In the genomic region with DNA sequence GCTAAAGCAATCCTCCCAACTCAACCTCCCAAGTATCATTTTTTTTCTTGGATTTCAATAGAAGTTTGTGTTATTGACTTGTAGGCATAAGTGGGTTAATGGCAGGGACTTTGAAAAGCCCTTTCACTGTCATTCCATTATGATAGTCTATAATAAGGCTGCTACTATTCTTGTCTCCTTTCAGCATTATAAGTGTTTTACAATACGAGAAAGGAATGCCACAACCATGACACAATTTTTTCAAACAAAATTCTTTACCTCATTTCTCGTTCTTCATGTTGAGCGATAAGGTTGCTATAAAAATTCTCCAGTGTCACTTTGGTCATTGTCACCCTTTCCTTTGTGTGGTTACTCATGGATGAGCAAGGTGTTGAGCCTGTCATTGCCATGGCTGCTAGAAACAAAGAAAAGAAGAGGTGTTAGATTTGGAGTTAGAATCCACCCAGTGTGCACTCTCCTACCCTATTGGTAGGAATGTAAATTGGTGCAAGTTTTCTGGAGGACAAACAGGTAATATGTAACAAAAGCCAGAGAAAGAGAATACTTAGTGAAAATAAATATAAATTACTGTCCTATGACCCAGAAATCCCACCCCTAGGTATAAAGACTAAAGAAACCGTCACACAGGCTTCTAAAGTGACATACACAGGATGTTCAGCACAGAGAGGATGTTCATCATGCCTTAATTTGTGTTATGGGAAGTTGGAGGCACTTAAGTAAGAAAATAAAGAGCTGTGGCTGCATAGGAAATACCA, we compare ENCODE assay signal across 14 cellular contexts. TPM values are rescaled to one million over a fixed set of nuclear protein-coding genes. Genes with fewer than 3 reads are reported as not detected.
DNase-seq lines count a peak whose midpoint lies in the region; ATAC-seq and TF ChIP-seq lines count a peak whose summit lies in the region.
"Had no signal": no experiment of that assay in that cellular context is flagged by ENCODE, and none has a peak within 500 bp of the region (broad histone marks: within the 10 kb centered on the region; RNA-seq: fewer than 3 reads in every experiment).

No MANE protein-coding gene starts in this region.

- H3K9ac ChIP-seq in mesenchymal stem cell (ENCODE audit: low read length) = no peak overlapping the region

- no peak for DNase-seq in activated naive CD4-positive, alpha-beta T cell treated with anti-CD3 and anti-CD28 coated beads, Interleukin-2, amount 10 ng/mL, durations not matched to agents 7 days and 5 days
- DNase-seq in activated naive CD4-positive, alpha-beta T cell treated with anti-CD3 and anti-CD28 coated beads, Interleukin-2, amount 50 U/mL, for 16 hours = no peak
- peak in 1 of 2 donors; percentile 11 for DNase-seq in activated T-cell treated with anti-CD3 and anti-CD28 coated beads, Interleukin-2, amount 50 U/mL, for 72 hours
- DNase-seq in foreskin keratinocyte (no peak), mesenchymal stem cell (no peak)
- no peak for DNase-seq in stimulated activated naive CD8-positive, alpha-beta T cell treated with anti-CD3 and anti-CD28 coated beads, Interleukin-15, Interleukin-2, amounts not matched to agents 100 U/mL and 50 U/mL, for 24 hours
- DNase-seq: activated CD4-positive, alpha-beta T cell treated with anti-CD3 and anti-CD28 coated beads for 1 hour; NCI-H1417 treated with DMSO at 0.1 percent for 48 hours; OCI-M1; SW 1271; upper lobe of right lung had no signal

- H2BK5ac ChIP-seq in mesenchymal stem cell (ENCODE audit: low read depth, low read length, poor library complexity, severe bottlenecking) = no peak overlapping the region

- peak; percentile 89 to 92 for ATAC-seq in activated T-cell treated with anti-CD3 and anti-CD28 coated beads, Interleukin-2, amount 50 U/mL, for 72 hours (replicated peaks in 1 of 2)
- ATAC-seq in foreskin keratinocyte (no peak), GM18873 (IDR thresholded peaks at IDR 0.05; ENCODE audit: low FRiP score, unreplicated experiment) (no peak), GM18517 (IDR thresholded peaks at IDR 0.05; ENCODE audit: unreplicated experiment) (no peak)
- peak; percentile 91 for ATAC-seq in stimulated activated naive CD8-positive, alpha-beta T cell treated with anti-CD3 and anti-CD28 coated beads, Interleukin-15, Interleukin-2, amounts not matched to agents 100 U/mL and 50 U/mL, for 24 hours
- ATAC-seq: upper lobe of right lung had no signal

- H3K4me1 ChIP-seq in foreskin keratinocyte = no peaks in the 10 kb centered on the region
- peaks cover 8% of the 10 kb centered on the region for H3K4me1 ChIP-seq in mesenchymal stem cell (ENCODE audit: control insufficient read depth, insufficient read depth, low read depth, low read length)

- no peak overlapping the region for H2AK5ac ChIP-seq in mesenchymal stem cell (ENCODE audit: low read length, severe bottlenecking)

- H3K23ac ChIP-seq in mesenchymal stem cell (ENCODE audit: low read length in 2 of 2) = no peak overlapping the region

- peaks cover 66% of the 10 kb centered on the region for H3K4me1 Mint-ChIP-seq in activated naive CD4-positive, alpha-beta T cell treated with anti-CD3 and anti-CD28 coated beads, Interleukin-2, amount 10 ng/mL, durations not matched to agents 7 days and 5 days
- peaks cover 72% of the 10 kb centered on the region for H3K4me1 Mint-ChIP-seq in activated T-cell treated with anti-CD3 and anti-CD28 coated beads, Interleukin-2, amount 50 U/mL, for 72 hours (ENCODE audit: low read depth)

- H3K9me3 ChIP-seq in mesenchymal stem cell (ENCODE audit: control insufficient read depth, low read length) = no peaks in the 10 kb centered on the region
- H3K9me3 ChIP-seq: upper lobe of right lung had no signal

- H3K27me3 Mint-ChIP-seq in activated naive CD4-positive, alpha-beta T cell treated with anti-CD3 and anti-CD28 coated beads, Interleukin-2, amount 10 ng/mL, durations not matched to agents 7 days and 5 days = no peaks in the 10 kb centered on the region
- H3K27me3 Mint-ChIP-seq in activated T-cell treated with anti-CD3 and anti-CD28 coated beads, Interleukin-2, amount 50 U/mL, for 72 hours (ENCODE audit: low read depth) = no peaks in the 10 kb centered on the region

- no peak overlapping the region for H3K27ac ChIP-seq in foreskin keratinocyte
- H3K27ac ChIP-seq in mesenchymal stem cell (ENCODE audit: low read length, poor library complexity, severe bottlenecking) = no peak overlapping the region
- H3K27ac ChIP-seq: upper lobe of right lung had no signal

- H2BK120ac ChIP-seq in mesenchymal stem cell (ENCODE audit: low read depth, low read length) = no peak overlapping the region

- H3K4ac ChIP-seq in mesenchymal stem cell (ENCODE audit: low read depth in 1 of 2, low read length in 2 of 2) = no peak overlapping the region

- H3K9me3 Mint-ChIP-seq in activated naive CD4-positive, alpha-beta T cell treated with anti-CD3 and anti-CD28 coated beads, Interleukin-2, amount 10 ng/mL, durations not matched to agents 7 days and 5 days = no peaks in the 10 kb centered on the region
- no peaks in the 10 kb centered on the region for H3K9me3 Mint-ChIP-seq in activated T-cell treated with anti-CD3 and anti-CD28 coated beads, Interleukin-2, amount 50 U/mL, for 72 hours

- no peak overlapping the region for H3K14ac ChIP-seq in mesenchymal stem cell (ENCODE audit: low read length in 2 of 2)

- peaks cover 64% of the 10 kb centered on the region for H3K36me3 Mint-ChIP-seq in activated naive CD4-positive, alpha-beta T cell treated with anti-CD3 and anti-CD28 coated beads, Interleukin-2, amount 10 ng/mL, durations not matched to agents 7 days and 5 days
- peaks cover 2 to 41% of the 10 kb centered on the region in 2 donors for H3K36me3 Mint-ChIP-seq in activated T-cell treated with anti-CD3 and anti-CD28 coated beads, Interleukin-2, amount 50 U/mL, for 72 hours (ENCODE audit: insufficient read depth in 2 of 2)

- H3K4me2 ChIP-seq in mesenchymal stem cell (ENCODE audit: low read length, poor library complexity, severe bottlenecking) = no peak overlapping the region

- H2AFZ ChIP-seq in mesenchymal stem cell (ENCODE audit: low read depth, low read length) = no peak overlapping the region

- H3K36me3 ChIP-seq in mesenchymal stem cell (ENCODE audit: control insufficient read depth in 1 of 2, insufficient read depth in 2 of 2, low read depth in 1 of 2, low read length in 2 of 2) = peaks cover 31 to 50% of the 10 kb centered on the region in 2 experiments

- peak overlapping the region; percentile 72 for H3K27ac Mint-ChIP-seq in activated naive CD4-positive, alpha-beta T cell treated with anti-CD3 and anti-CD28 coated beads, Interleukin-2, amount 10 ng/mL, durations not matched to agents 7 days and 5 days
- H3K27ac Mint-ChIP-seq in activated T-cell treated with anti-CD3 and anti-CD28 coated beads, Interleukin-2, amount 50 U/mL, for 72 hours = peak overlapping the region; percentile 77

- no peak overlapping the region for H3K4me3 ChIP-seq in mesenchymal stem cell (ENCODE audit: insufficient read depth in 1 of 2, low read depth in 1 of 2, low read length in 2 of 2)
- H3K4me3 ChIP-seq: lung, upper lobe of right lung had no signal

- TF ChIP-seq CTCF in foreskin keratinocyte (conservative IDR thresholded peaks at IDR 0.05) = peak; percentile 24

- H3K27me3 ChIP-seq in foreskin keratinocyte = no peaks in the 10 kb centered on the region
- H3K27me3 ChIP-seq in mesenchymal stem cell (ENCODE audit: control insufficient read depth in 1 of 2, insufficient read depth in 1 of 2, low read length in 2 of 2) = no peaks in the 10 kb centered on the region
- H3K27me3 ChIP-seq: upper lobe of right lung had no signal

- no peak overlapping the region for H2BK12ac ChIP-seq in mesenchymal stem cell (ENCODE audit: low read length in 2 of 2)

- H4K91ac ChIP-seq in mesenchymal stem cell (ENCODE audit: low read length) = no peak overlapping the region

- H3K79me1 ChIP-seq in mesenchymal stem cell (replicated peaks; ENCODE audit: low read length, poor library complexity, severe bottlenecking) = peaks cover 4% of the 10 kb centered on the region

- peak overlapping the region; percentile 31 for H3K4me3 Mint-ChIP-seq in activated naive CD4-positive, alpha-beta T cell treated with anti-CD3 and anti-CD28 coated beads, Interleukin-2, amount 10 ng/mL, durations not matched to agents 7 days and 5 days
- H3K4me3 Mint-ChIP-seq in activated T-cell treated with anti-CD3 and anti-CD28 coated beads, Interleukin-2, amount 50 U/mL, for 72 hours = peak overlapping the region; percentile 3 to 38

- no peak overlapping the region for H2BK15ac ChIP-seq in mesenchymal stem cell (ENCODE audit: low read depth, poor library complexity, severe bottlenecking)

- CTCF ChIA-PET in activated naive CD4-positive, alpha-beta T cell treated with anti-CD3 and anti-CD28 coated beads, Interleukin-2, amount 10 ng/mL, durations not matched to agents 7 days and 5 days (lab: Charles Lee) = interaction anchor here (1.0 kb wide), 1 partner anchor 58 kb away, joined by 3 read pairs; no protein-coding TSS in a partner anchor

- no peak overlapping the region for H4K8ac ChIP-seq in mesenchymal stem cell (ENCODE audit: low read length)

- WGBS in mesenchymal stem cell = 96% methylated on average over 3 of the region's 4 CpGs

- no peak overlapping the region for H3K18ac ChIP-seq in mesenchymal stem cell (ENCODE audit: low read depth in 1 of 2, low read length in 2 of 2)

RNA-seq across cellular contexts. Expression of gene STK38, which starts 7.3 kb away (rescaled TPM):
- total RNA-seq in activated T-cell treated with anti-CD3 and anti-CD28 coated beads, Interleukin-2, amount 50 U/mL, for 72 hours = 10 to 100 TPM; 30.7 to 34.4 TPM
- 28.2 and 29.0 TPM in 2 replicates for total RNA-seq in foreskin keratinocyte
- polyA plus RNA-seq in foreskin keratinocyte = 13.1 and 15.3 TPM in 2 replicates
- polyA plus RNA-seq in mesenchymal stem cell (2013, experiment 1 of 2) = 22.1 TPM
- 21.5 TPM for polyA plus RNA-seq in mesenchymal stem cell (2013, experiment 2 of 2)

RNA-seq across cellular contexts. Expression of gene SRSF3, which starts 54.2 kb away (rescaled TPM):
- total RNA-seq in activated T-cell treated with anti-CD3 and anti-CD28 coated beads, Interleukin-2, amount 50 U/mL, for 72 hours = 100 to 1,000 TPM; 409 to 541 TPM
- total RNA-seq in foreskin keratinocyte = 356 and 421 TPM in 2 replicates
- 387 and 470 TPM in 2 replicates for polyA plus RNA-seq in foreskin keratinocyte
- polyA plus RNA-seq in mesenchymal stem cell (2013, experiment 1 of 2) = 146 TPM
- 152 TPM for polyA plus RNA-seq in mesenchymal stem cell (2013, experiment 2 of 2)

Comparison
In these comparisons a context has a peak if more than half of its experiments do, and no peak if none do; other contexts are left out.
1. ATAC-seq: peak in activated T-cell treated with anti-CD3 and anti-CD28 coated beads, Interleukin-2, amount 50 U/mL, for 72 hours (2 of 2) and stimulated activated naive CD8-positive, alpha-beta T cell treated with anti-CD3 and anti-CD28 coated beads, Interleukin-15, Interleukin-2, amounts not matched to agents 100 U/mL and 50 U/mL, for 24 hours (single experiment); none in foreskin keratinocyte (single experiment), GM18873 (single experiment) and GM18517 (single experiment).